In genomic region chr6:53359843-53360834, GRCh38 we compare ENCODE assay signal across 8 cellular contexts. TPM values are rescaled to one million over a fixed set of nuclear protein-coding genes. Genes with fewer than 3 reads are reported as not detected.
A peak's percentile ranks its signal among the peaks of the same experiment; 100 is the strongest.
DNase-seq lines count a peak whose midpoint lies in the region; ATAC-seq, FAIRE-seq and TF ChIP-seq lines count a peak whose summit lies in the region.

No MANE protein-coding gene starts in this region.

- H3K4me1 ChIP-seq in Loucy (ENCODE audit: insufficient read depth, low read length, poor library complexity, severe bottlenecking), result peaks cover 49% of the 10 kb centered on the region
- H3K4me1 ChIP-seq in HepG2 (ENCODE audit: insufficient read depth, low read length), result peaks cover 42% of the 10 kb centered on the region
- peaks cover 0 to 5% of the 10 kb centered on the region in 2 donors for H3K4me1 ChIP-seq in thoracic aorta (ENCODE audit: control insufficient read depth in 1 of 2, low read depth in 2 of 2)

- H3K9ac ChIP-seq in Loucy (ENCODE audit: low read depth, low read length, poor library complexity, severe bottlenecking) (peak overlapping the region; percentile 100), HepG2 (ENCODE audit: insufficient read depth, low read depth, low read length) (peak overlapping the region; percentile 80)

- H3K36me3 Mint-ChIP-seq in activated CD4-positive, alpha-beta T cell treated with anti-CD3 and anti-CD28 coated beads for 36 hours (ENCODE audit: low read depth), result no peaks in the 10 kb centered on the region

- TSS peak; percentile 96 for BruUV-seq in HepG2 (replicated peaks; lab: Mats Ljungman, UMichigan)

- 0 out of 4 replicates have a peak, but pooled peaks of 1 of the 2 experiments have one; percentile 39 for TF ChIP-seq POLR2A in HepG2 (IDR thresholded peaks at IDR 0.05; ENCODE audit: insufficient read depth in 1 of 2, low read depth in 2 of 2, low read length in 2 of 2)

- H3K79me2 ChIP-seq in Loucy (ENCODE audit: insufficient read depth, low read length), result peaks cover 24% of the 10 kb centered on the region; the same call in 1 of the 2 replicates
- H3K79me2 ChIP-seq in HepG2 (ENCODE audit: insufficient read depth, low read length), result no peaks in the 10 kb centered on the region

- in situ Hi-C loops in astrocyte of the cerebellum (cut with HindIII; ENCODE audit: low sequenced_read_pairs) (no loop called here), HepG2 (cut with HindIII; ENCODE audit: extremely low pct_ligation_motif_present, low pct_unique_long_range_greater_than_20kb) (no loop called here)

- TF ChIP-seq RAD21 in HepG2 (CRISPR knock-in tag; IDR thresholded peaks at IDR 0.05), result no peak

- H3K27me3 Mint-ChIP-seq in activated CD4-positive, alpha-beta T cell treated with anti-CD3 and anti-CD28 coated beads for 36 hours, result no peaks in the 10 kb centered on the region

- TF ChIP-seq CTCF in Loucy (conservative IDR thresholded peaks at IDR 0.05; ENCODE audit: low read length), result no peak
- TF ChIP-seq CTCF in astrocyte of the cerebellum (IDR thresholded peaks at IDR 0.05; ENCODE audit: low read depth, low read length, missing control alignments), result no peak
- TF ChIP-seq CTCF in HepG2 (CRISPR knock-in tag; IDR thresholded peaks at IDR 0.05), result peak; percentile 0
- TF ChIP-seq CTCF in thoracic aorta (IDR thresholded peaks at IDR 0.05), result no peak

- ATAC-seq in activated CD4-positive, alpha-beta T cell treated with anti-CD3 and anti-CD28 coated beads for 36 hours, result peak; percentile 6
- peak; percentile 33 for ATAC-seq in HepG2
- ATAC-seq in thoracic aorta (ENCODE audit: insufficient number of reproducible peaks, low FRiP score, low read depth), result no peak

- CTCF ChIA-PET in activated CD4-positive, alpha-beta T cell treated with anti-CD3 and anti-CD28 coated beads for 36 hours (lab: Charles Lee), result interaction anchor here (0.6 to 1.7 kb wide), 7 partner anchors 10 to 290 kb away, joined by 3 to 7 read pairs (median 3); partner anchors contain the start of gene GCLC
- CTCF ChIA-PET in HepG2 (lab: Yijun Ruan, JAX; ENCODE audit: low intra/inter-chr PET ratio, low total read pairs), result no interaction called here

- H3K27ac ChIP-seq in HepG2 (ENCODE audit: extremely low read length, insufficient read depth, low read length) (peak overlapping the region; percentile 82), thoracic aorta (peak overlapping the region; percentile 73 to 87)

- H3K4me2 ChIP-seq in Loucy (ENCODE audit: low read depth, low read length, poor library complexity, severe bottlenecking) (peak overlapping the region; percentile 88), HepG2 (ENCODE audit: low read depth, low read length) (peak overlapping the region; percentile 99)

- peaks cover 45% of the 10 kb centered on the region for H3K4me1 Mint-ChIP-seq in activated CD4-positive, alpha-beta T cell treated with anti-CD3 and anti-CD28 coated beads for 36 hours

- POLR2A ChIA-PET in activated CD4-positive, alpha-beta T cell treated with anti-CD3 and anti-CD28 coated beads for 36 hours (lab: Charles Lee), result interaction anchor here (0.7 to 1.2 kb wide), 5 partner anchors 13 to 75 kb away, joined by 3 read pairs; no protein-coding TSS in a partner anchor
- POLR2A ChIA-PET in HepG2 (lab: Yijun Ruan, JAX), result interaction anchor here (0.6 to 1.7 kb wide), 18 partner anchors 10 to 635 kb away, joined by 3 to 11 read pairs (median 4); partner anchors contain the start of gene GSTA4

- 6% methylated on average over 18 of the region's 18 CpGs for WGBS in HepG2 (ENCODE audit: low lambda C conversion rate)

- H4K20me1 ChIP-seq in Loucy (ENCODE audit: insufficient read depth, low read length, poor library complexity, severe bottlenecking) (no peaks in the 10 kb centered on the region), HepG2 (ENCODE audit: insufficient read depth, low read length) (no peaks in the 10 kb centered on the region)

- FAIRE-seq in HepG2 (lab: Jason Lieb, UNC), result peak; percentile 90

- H3K27ac Mint-ChIP-seq in activated CD4-positive, alpha-beta T cell treated with anti-CD3 and anti-CD28 coated beads for 36 hours, result peak overlapping the region; percentile 98

- no peak for DNase-seq in activated CD4-positive, alpha-beta T cell treated with anti-CD3 and anti-CD28 coated beads for 36 hours
- no peak for DNase-seq in activated CD4-positive, alpha-beta T cell treated with anti-CD3 and anti-CD28 coated beads, Interleukin-2, amount 50 U/mL, for 48 hours
- DNase-seq in astrocyte of the cerebellum (ENCODE audit: low read depth), result no peak
- DNase-seq in HepG2 (ENCODE audit: low spot score), result peak; percentile 83
- no peak for DNase-seq in thoracic aorta (ENCODE audit: low spot score)
- DNase-seq in GOT3 (lab: John Stamatoyannopoulos, UW), result no peak
- DNase-seq in SW 1271 (lab: John Stamatoyannopoulos, UW), result no peak

- TF ChIP-seq EP300 in HepG2 (IDR thresholded peaks at IDR 0.05; ENCODE audit: low read depth in 2 of 2, low read length in 2 of 2) (0 out of 4 replicates have a peak, but pooled peaks of 1 of the 2 experiments have one; percentile 8), HepG2 (CRISPR knock-in tag; IDR thresholded peaks at IDR 0.05; ENCODE audit: borderline replicate concordance) (no peak)

- H3K4me3 ChIP-seq in Loucy (ENCODE audit: low read length, poor library complexity, severe bottlenecking), result peak overlapping the region; percentile 90
- peak overlapping the region; percentile 39 for H3K4me3 ChIP-seq in astrocyte of the cerebellum (ENCODE audit: low read depth, low read length)
- peak overlapping the region; percentile 58 to 82 (median 67) for H3K4me3 ChIP-seq in HepG2 (replicated peaks in 1 of 3; ENCODE audit: insufficient read depth in 1 of 3, low read depth in 2 of 3, low read length in 3 of 3)
- peak overlapping the region; percentile 78 for H3K4me3 ChIP-seq in thoracic aorta

- peak overlapping the region; percentile 87 for H3K4me3 Mint-ChIP-seq in activated CD4-positive, alpha-beta T cell treated with anti-CD3 and anti-CD28 coated beads for 36 hours

- H3F3A ChIP-seq in Loucy (ENCODE audit: low read depth), result peaks cover 14% of the 10 kb centered on the region

- peaks cover 2% of the 10 kb centered on the region for H3K9me3 Mint-ChIP-seq in activated CD4-positive, alpha-beta T cell treated with anti-CD3 and anti-CD28 coated beads for 36 hours (ENCODE audit: low read depth)

- intact Hi-C loops in activated CD4-positive, alpha-beta T cell treated with anti-CD3 and anti-CD28 coated beads for 36 hours (cut with DNase I, micrococcal nuclease), result loop anchor here (1.0 to 10.0 kb wide), 8 partner anchors 11 to 365 kb away; partner anchors contain the start of genes GCLC (in 1 of the 2) and GSTA4 (in 1 of the 2)
- intact Hi-C loops in HepG2 (cut with micrococcal nuclease; ENCODE audit: unreplicated experiment), result loop anchor here (1.0 to 5.0 kb wide), 3 partner anchors 11 to 72 kb away; no protein-coding TSS in a partner anchor

- H3K9me2 ChIP-seq in Loucy (replicated peaks; ENCODE audit: low read depth, low read length), result no peaks in the 10 kb centered on the region

- H3K27me3 ChIP-seq in Loucy (ENCODE audit: insufficient read depth, low read length, poor library complexity, severe bottlenecking) (no peaks in the 10 kb centered on the region), HepG2 (ENCODE audit: control insufficient read depth in 1 of 2, insufficient read depth in 2 of 2, low read length in 2 of 2) (peaks cover 0 to 10% of the 10 kb centered on the region in 2 experiments; a peak in 2 of 5 replicates), thoracic aorta (replicated peaks; ENCODE audit: insufficient read depth) (no peaks in the 10 kb centered on the region)

- H2AFZ ChIP-seq in Loucy (ENCODE audit: low read length), result no peak overlapping the region; the same call in 1 of the 2 replicates
- no peak overlapping the region for H2AFZ ChIP-seq in HepG2 (ENCODE audit: low read length)

- H3K36me3 ChIP-seq in Loucy (ENCODE audit: insufficient read depth, low read length), result no peaks in the 10 kb centered on the region
- H3K36me3 ChIP-seq in HepG2 (replicated peaks in 1 of 2; ENCODE audit: control insufficient read depth in 1 of 2, insufficient read depth in 2 of 2, low read length in 2 of 2), result no peaks in the 10 kb centered on the region
- H3K36me3 ChIP-seq in thoracic aorta, result no peaks in the 10 kb centered on the region

- H3K9me3 ChIP-seq in Loucy (ENCODE audit: insufficient read depth, low read depth, low read length) (no peaks in the 10 kb centered on the region), HepG2 (ENCODE audit: low read length) (no peaks in the 10 kb centered on the region), thoracic aorta (no peaks in the 10 kb centered on the region)

TF ChIP-seq in HepG2, 621 proteins besides CTCF, POLR2A, EP300 and RAD21 (continues in another document):
- TF ChIP-seq IRF2 (CRISPR knock-in tag; IDR thresholded peaks at IDR 0.05), result peak; percentile 50; the same call in 1 of the 2 replicates
- TF ChIP-seq HMG20B (CRISPR knock-in tag; conservative IDR thresholded peaks at IDR 0.05), result 0 out of 2 replicates have a peak, but pooled peaks have one; percentile 36
- 0 out of 2 replicates have a peak, but pooled peaks have one; percentile 18 for TF ChIP-seq ZNF782 (CRISPR knock-in tag; IDR thresholded peaks at IDR 0.05; ENCODE audit: borderline replicate concordance)

RNA-seq across cellular contexts. Expression of gene ELOVL5, which starts 11.4 kb away (rescaled TPM):
- total RNA-seq in activated CD4-positive, alpha-beta T cell treated with anti-CD3 and anti-CD28 coated beads for 36 hours, result 100 to 1,000 TPM in 1 of 2 experiments, 10 to 100 TPM in 1; 98.1 to 106 TPM
- total RNA-seq in HepG2 (2016; rRNA removed; fragmentation: Illumina TruSeq; extraction: Trizol) (43.9 and 72.4 TPM in 2 replicates), thoracic aorta (10 to 100 TPM; 61.1 to 86.8 TPM)
- 13.9 and 14.9 TPM in 2 replicates for total RNA-seq in HepG2 (2016; cell fraction: cytosol; rRNA removed; fragmentation: Illumina TruSeq; extraction: Trizol; ENCODE audit: low read depth)
- 38.2 and 72.3 TPM in 2 replicates for total RNA-seq in HepG2 (2016; cell fraction: insoluble cytoplasmic fraction; rRNA removed; fragmentation: Illumina TruSeq; extraction: Trizol)
- 35.5 and 41.3 TPM in 2 replicates for total RNA-seq in HepG2 (2016; cell fraction: membrane; rRNA removed; fragmentation: Illumina TruSeq; extraction: Trizol)
- total RNA-seq in HepG2 (2016; cell fraction: nucleus; rRNA removed; fragmentation: Illumina TruSeq; extraction: Trizol), result 100 and 107 TPM in 2 replicates
- 50.1 and 51.9 TPM in 2 replicates for polyA plus RNA-seq in HepG2 (2011; rRNA removed)
- 25.4 and 42.1 TPM in 2 replicates for polyA plus RNA-seq in HepG2 (2011; cell fraction: cytosol; rRNA removed)
- polyA plus RNA-seq in HepG2 (2011; cell fraction: nucleus; rRNA removed), result 43.1 and 55.3 TPM in 2 replicates
- 83.4 and 101 TPM in 2 replicates for polyA plus RNA-seq in HepG2 (2012)
- polyA plus RNA-seq in HepG2 (2016; cell fraction: cytosol; fragmentation: Illumina TruSeq; extraction: Trizol; ENCODE audit: low read depth), result 10.8 and 11.0 TPM in 2 replicates
- polyA plus RNA-seq in HepG2 (2016; cell fraction: insoluble cytoplasmic fraction; fragmentation: Illumina TruSeq; extraction: Trizol; ENCODE audit: low read depth), result 47.3 and 49.0 TPM in 2 replicates
- 27.9 and 31.0 TPM in 2 replicates for polyA plus RNA-seq in HepG2 (2016; cell fraction: membrane; fragmentation: Illumina TruSeq; extraction: Trizol; ENCODE audit: low read depth)
- 151 and 157 TPM in 2 replicates for polyA plus RNA-seq in HepG2 (2016; cell fraction: nucleus; fragmentation: Illumina TruSeq; extraction: Trizol; ENCODE audit: insufficient read depth, low read depth)
- polyA minus RNA-seq in HepG2 (2011; rRNA and poly(A)+ RNA removed; ENCODE audit: low replicate concordance), result 88.1 and 141 TPM in 2 replicates
- 50.1 and 59.2 TPM in 2 replicates for polyA minus RNA-seq in HepG2 (2011; cell fraction: cytosol; rRNA and poly(A)+ RNA removed)
- 54.8 and 92.7 TPM in 2 replicates for polyA minus RNA-seq in HepG2 (2011; cell fraction: nucleus; rRNA and poly(A)+ RNA removed)

Comparison
In these comparisons a context has a peak if more than half of its experiments do, and no peak if none do; other contexts are left out.
1. H3K4me3 ChIP-seq: peak in every context shown above with its lines; median percentile 90 in Loucy; 78 in thoracic aorta; 67 in HepG2; 39 in astrocyte of the cerebellum.